ENCODE assay signal across 23 cellular contexts in genomic region chr4:4968161-4968757, GRCh38. TPM values are rescaled to one million over a fixed set of nuclear protein-coding genes. Genes with fewer than 3 reads are reported as not detected.
A peak's percentile ranks its signal among the peaks of the same experiment; 100 is the strongest.
DNase-seq lines count a peak whose midpoint lies in the region; TF ChIP-seq lines count a peak whose summit lies in the region.
"Had no signal": no experiment of that assay in that cellular context is flagged by ENCODE, and none has a peak within 500 bp of the region (broad histone marks: within the 10 kb centered on the region; RNA-seq: fewer than 3 reads in every experiment).

No MANE protein-coding gene starts in this region.

- no peak for TF ChIP-seq CTCF in cardiac fibroblast (IDR thresholded peaks at IDR 0.05; ENCODE audit: low read depth, low read length)
- TF ChIP-seq CTCF in fibroblast of the aortic adventitia (IDR thresholded peaks at IDR 0.05; ENCODE audit: insufficient read depth, low read length): no peak
- no peak for TF ChIP-seq CTCF in GM13977 (IDR thresholded peaks at IDR 0.05; ENCODE audit: extremely low read depth, insufficient read depth, missing control alignments)

- in situ Hi-C loops in GM13977 (cut with MboI; ENCODE audit: low pct_unique_long_range_greater_than_20kb, low sequenced_read_pairs, unreplicated experiment): no loop called here

- H3K27me3 ChIP-seq in ACC112 (ENCODE audit: insufficient read depth, low read length): no peaks in the 10 kb centered on the region
- H3K27me3 ChIP-seq: SJSA1 had no signal

- H3K36me3 ChIP-seq in ACC112 (ENCODE audit: insufficient read depth, low read length): no peaks in the 10 kb centered on the region
- H3K36me3 ChIP-seq: SJSA1 had no signal

- DNase-seq in EH (ENCODE audit: low read depth) (peak; percentile 13), cardiac fibroblast (ENCODE audit: low read depth in 2 of 2) (peak; percentile 5 to 13), fibroblast of the aortic adventitia (ENCODE audit: low read depth) (peak; percentile 51), SW 1271 (lab: John Stamatoyannopoulos, UW) (no peak), GM13977 (ENCODE audit: low spot score) (no peak)
- no peak for DNase-seq in activated effector memory CD4-positive, alpha-beta T cell treated with anti-CD3 and anti-CD28 coated beads, Interleukin-2, amount 50 U/mL, for 16 hours
- DNase-seq: ACHN; Calu3; DMS79 treated with DMSO at 0.1 percent for 48 hours; H9; Kasumi-1; NCI-H1105; NCI-H1436 treated with DMSO at 0.1 percent for 48 hours; NCI-H187 treated with DMSO at 0.1 percent for 48 hours; NCI-H2107; NCI-H526; NCI-H82; NK-92 treated with Interleukin-12 subunit alpha and Interleukin-12 subunit beta, amount 100 ng/mL, for 24 hours; PC-3; Right ventricle myocardium superior had no signal

- H2AFZ ChIP-seq in ACC112 (ENCODE audit: low read length, unreplicated experiment): no peak overlapping the region

- H3K4me3 ChIP-seq in ACC112 (ENCODE audit: low read depth, low read length) (no peak overlapping the region), cardiac fibroblast (replicated peaks in 1 of 2; ENCODE audit: low read depth in 2 of 2, low read length in 2 of 2) (no peak overlapping the region), fibroblast of the aortic adventitia (ENCODE audit: low read depth, low read length) (no peak overlapping the region)
- H3K4me3 ChIP-seq: K562, SJSA1 had no signal

- H3K4me1 ChIP-seq in ACC112 (ENCODE audit: control insufficient read depth, insufficient read depth, low read length, unreplicated experiment): peaks cover 23% of the 10 kb centered on the region
- H3K4me1 ChIP-seq: SJSA1 had no signal

- peak overlapping the region; percentile 70 for H3K27ac ChIP-seq in ACC112 (ENCODE audit: low read depth, low read length)
- H3K27ac ChIP-seq: SJSA1 had no signal

- no peaks in the 10 kb centered on the region for H3K79me2 ChIP-seq in ACC112 (ENCODE audit: control insufficient read depth, insufficient read depth, low read length, unreplicated experiment)

RNA-seq across cellular contexts. Expression of gene CYTL1, which starts 51.0 kb away (rescaled TPM):
- 12.5 TPM in 1 of 2 replicates, not detected in the other for total RNA-seq in fibroblast of the aortic adventitia (ENCODE audit: low replicate concordance)
- total RNA-seq: Calu3, K562, PC-3, Right ventricle myocardium superior had no signal

Comparison
In these comparisons a context has a peak if more than half of its experiments do, and no peak if none do; other contexts are left out.
1. DNase-seq: peak in EH (single experiment), cardiac fibroblast (2 of 2) and fibroblast of the aortic adventitia (single experiment); none in activated effector memory CD4-positive, alpha-beta T cell treated with anti-CD3 and anti-CD28 coated beads, Interleukin-2, amount 50 U/mL, for 16 hours (single experiment), SW 1271 (0 of 2) and GM13977 (single experiment).